Comparison of ENCODE assay signal across 14 cellular contexts in genomic region chr9:100294341-100294740, GRCh38. TPM values are rescaled to one million over a fixed set of nuclear protein-coding genes. Genes with fewer than 3 reads are reported as not detected.
DNase-seq lines count a peak whose midpoint lies in the region; ATAC-seq and TF ChIP-seq lines count a peak whose summit lies in the region.
"Had no signal": no experiment of that assay in that cellular context is flagged by ENCODE, and none has a peak within 500 bp of the region (broad histone marks: within the 10 kb centered on the region; RNA-seq: fewer than 3 reads in every experiment).

No MANE protein-coding gene starts in this region.

- no peaks in the 10 kb centered on the region for H3K4me1 Mint-ChIP-seq in stimulated activated effector memory CD8-positive, alpha-beta T cell treated with anti-CD3 and anti-CD28 coated beads, Interleukin-12 subunit alpha, Interleukin-12 subunit beta, amount 100 ng/mL, for 72 hours

- H3K36me3 Mint-ChIP-seq in stimulated activated effector memory CD8-positive, alpha-beta T cell treated with anti-CD3 and anti-CD28 coated beads, Interleukin-12 subunit alpha, Interleukin-12 subunit beta, amount 100 ng/mL, for 72 hours: peaks cover 70% of the 10 kb centered on the region

- peak overlapping the region; percentile 54 for H3K27ac Mint-ChIP-seq in stimulated activated effector memory CD8-positive, alpha-beta T cell treated with anti-CD3 and anti-CD28 coated beads, Interleukin-12 subunit alpha, Interleukin-12 subunit beta, amount 100 ng/mL, for 72 hours

- H3K9me3 Mint-ChIP-seq in stimulated activated effector memory CD8-positive, alpha-beta T cell treated with anti-CD3 and anti-CD28 coated beads, Interleukin-12 subunit alpha, Interleukin-12 subunit beta, amount 100 ng/mL, for 72 hours: no peaks in the 10 kb centered on the region

- no peak overlapping the region for H3K4me3 Mint-ChIP-seq in stimulated activated effector memory CD8-positive, alpha-beta T cell treated with anti-CD3 and anti-CD28 coated beads, Interleukin-12 subunit alpha, Interleukin-12 subunit beta, amount 100 ng/mL, for 72 hours

- peak; percentile 14 for DNase-seq in HCEC 1CT
- DNase-seq in amniotic epithelial cell (ENCODE audit: low read depth): peak; percentile 9
- DNase-seq in fibroblast of the aortic adventitia (ENCODE audit: low read depth): peak; percentile 27
- DNase-seq in stimulated activated effector memory CD8-positive, alpha-beta T cell treated with anti-CD3 and anti-CD28 coated beads, Interleukin-12 subunit alpha, Interleukin-12 subunit beta, amount 100 ng/mL, for 72 hours (ENCODE audit: low spot score in 2 of 2): no peak
- no peak for DNase-seq in GDM1 (lab: John Stamatoyannopoulos, UW)
- DNase-seq: ACHN, COR-L47, NCI-H1048, NCI-H146, NCI-H2081 treated with DMSO at 0.1 percent for 48 hours, NCI-H510A, NCI-H774 had no signal

- no peak for ATAC-seq in stimulated activated effector memory CD8-positive, alpha-beta T cell treated with anti-CD3 and anti-CD28 coated beads, Interleukin-12 subunit alpha, Interleukin-12 subunit beta, amount 100 ng/mL, for 72 hours
- no peak for ATAC-seq in HG02571 (IDR thresholded peaks at IDR 0.05; ENCODE audit: unreplicated experiment)
- ATAC-seq in GM19035 (IDR thresholded peaks at IDR 0.05; ENCODE audit: unreplicated experiment): no peak

- TF ChIP-seq CTCF in fibroblast of the aortic adventitia (IDR thresholded peaks at IDR 0.05; ENCODE audit: insufficient read depth, low read length): no peak

- no peak overlapping the region for H3K4me3 ChIP-seq in fibroblast of the aortic adventitia (ENCODE audit: low read depth, low read length)

RNA-seq across cellular contexts. Expression of gene TEX10, which starts 58.4 kb away (rescaled TPM):
- total RNA-seq in fibroblast of the aortic adventitia (ENCODE audit: low replicate concordance): 36.0 and 41.6 TPM in 2 replicates

Comparison
In these comparisons a context has a peak if more than half of its experiments do, and no peak if none do; other contexts are left out.
1. DNase-seq: peak in HCEC 1CT (single experiment), amniotic epithelial cell (single experiment) and fibroblast of the aortic adventitia (single experiment); none in stimulated activated effector memory CD8-positive, alpha-beta T cell treated with anti-CD3 and anti-CD28 coated beads, Interleukin-12 subunit alpha, Interleukin-12 subunit beta, amount 100 ng/mL, for 72 hours (0 of 2) and GDM1 (single experiment).